In the genomic region with DNA sequence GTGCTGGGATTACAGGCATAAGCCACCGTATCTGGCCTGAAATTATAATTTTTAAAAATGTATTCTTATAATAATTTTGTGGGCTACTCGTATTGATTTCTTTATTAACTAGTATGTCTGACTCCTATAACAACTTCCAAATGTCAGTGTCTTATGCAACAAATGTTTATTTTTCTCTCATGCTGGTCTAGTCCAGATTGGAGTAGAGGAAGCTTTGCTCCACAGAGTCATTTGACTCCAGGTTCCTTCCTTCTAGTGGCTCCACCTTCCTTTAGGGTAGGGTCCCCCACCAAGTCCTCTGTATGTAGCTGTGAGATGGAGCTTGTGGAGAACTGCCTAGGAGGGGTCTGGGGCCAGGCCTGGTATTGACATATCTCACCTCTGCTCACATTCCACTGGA, we compare ENCODE assay signal across 22 cellular contexts.
"Had no signal": no experiment of that assay in that cellular context is flagged by ENCODE, and none has a peak within 500 bp of the region (broad histone marks: within the 10 kb centered on the region; RNA-seq: fewer than 3 reads in every experiment).

No MANE protein-coding gene starts in this region.

- H3K4me3 ChIP-seq: pancreas, psoas muscle, right atrium auricular region, spleen had no signal

- H3K4me1 ChIP-seq: pancreas, psoas muscle, right atrium auricular region, spleen had no signal

- DNase-seq: activated CD4-positive, alpha-beta T cell treated with anti-CD3 and anti-CD28 coated beads for 1 hour; activated CD4-positive, alpha-beta T cell treated with anti-CD3 and anti-CD28 coated beads, Interleukin-2, amount 50 U/mL, for 4 hours; activated CD8-positive, alpha-beta memory T cell treated with anti-CD3 and anti-CD28 coated beads for 24 hours; activated CD8-positive, alpha-beta memory T cell treated with anti-CD3 and anti-CD28 coated beads, Interleukin-2, amount 50 U/mL, for 4 hours; aorta; caudate nucleus; dermis blood vessel endothelial cell; effector CD8-positive, alpha-beta T cell; erythroblast; foreskin melanocyte; left ventricle myocardium superior; mammary epithelial cell; natural killer cell; pancreas; psoas muscle; spleen; stimulated activated CD4-positive, alpha-beta T cell treated with anti-CD3 and anti-CD28 coated beads, Interleukin-4, amount 100 ng/mL, for 1 hour; stimulated activated naive CD8-positive, alpha-beta T cell treated with anti-CD3 and anti-CD28 coated beads, Interleukin-15, Interleukin-2, amounts not matched to agents 100 U/mL and 50 U/mL, for 24 hours had no signal

- H3K9me3 Mint-ChIP-seq: activated naive CD4-positive, alpha-beta T cell treated with anti-CD3 and anti-CD28 coated beads, Interleukin-2, amount 50 U/mL, for 72 hours; brain; mesothelial cell of epicardium; natural killer cell had no signal

- H3K27ac Mint-ChIP-seq: activated naive CD4-positive, alpha-beta T cell treated with anti-CD3 and anti-CD28 coated beads, Interleukin-2, amount 50 U/mL, for 72 hours; brain; mesothelial cell of epicardium; natural killer cell had no signal

- H3K27me3 ChIP-seq: pancreas, right atrium auricular region, spleen had no signal

- ATAC-seq: activated naive CD4-positive, alpha-beta T cell treated with anti-CD3 and anti-CD28 coated beads, Interleukin-2, amount 50 U/mL, for 72 hours; left ventricle myocardium superior; natural killer cell; pancreas; psoas muscle; stimulated activated naive CD8-positive, alpha-beta T cell treated with anti-CD3 and anti-CD28 coated beads, Interleukin-15, Interleukin-2, amounts not matched to agents 100 U/mL and 50 U/mL, for 24 hours had no signal

- H3K36me3 Mint-ChIP-seq: natural killer cell had no signal

- H3K9me3 ChIP-seq: pancreas, psoas muscle, right atrium auricular region, spleen had no signal

- FAIRE-seq: pancreas had no signal

- H3K36me3 ChIP-seq: pancreas, right atrium auricular region had no signal

- H3K4me1 Mint-ChIP-seq: natural killer cell had no signal

- H3K27ac ChIP-seq: pancreas, psoas muscle, right atrium auricular region, spleen had no signal

- H3K4me3 Mint-ChIP-seq: brain, mesothelial cell of epicardium, natural killer cell had no signal
